ENCODE assay signal across 8 cellular contexts in genomic region chr1:52365091-52365745, GRCh38. TPM values are rescaled to one million over a fixed set of nuclear protein-coding genes. Genes with fewer than 3 reads are reported as not detected.
A peak's percentile ranks its signal among the peaks of the same experiment; 100 is the strongest.
DNase-seq lines count a peak whose midpoint lies in the region; ATAC-seq and TF ChIP-seq lines count a peak whose summit lies in the region.

No MANE protein-coding gene starts in this region.

- peaks cover 27% of the 10 kb centered on the region for H3K36me3 Mint-ChIP-seq in activated CD4-positive, alpha-beta memory T cell treated with anti-CD3 and anti-CD28 coated beads for 36 hours
- H3K36me3 Mint-ChIP-seq in natural killer cell = no peaks in the 10 kb centered on the region

- H3K27ac Mint-ChIP-seq in activated CD4-positive, alpha-beta memory T cell treated with anti-CD3 and anti-CD28 coated beads for 36 hours = peak overlapping the region; percentile 89
- peak overlapping the region; percentile 95 to 99 for H3K27ac Mint-ChIP-seq in natural killer cell

- H3K4me1 Mint-ChIP-seq in activated CD4-positive, alpha-beta memory T cell treated with anti-CD3 and anti-CD28 coated beads for 36 hours (ENCODE audit: low read depth) = peaks cover 47% of the 10 kb centered on the region
- peaks cover 15 to 39% of the 10 kb centered on the region in 2 donors for H3K4me1 Mint-ChIP-seq in natural killer cell

- POLR2A ChIA-PET in activated CD4-positive, alpha-beta memory T cell treated with anti-CD3 and anti-CD28 coated beads for 36 hours (lab: Charles Lee) = interaction anchor here (0.5 to 3.2 kb wide), 7 partner anchors 10 to 361 kb away, joined by 3 to 21 read pairs (median 4); partner anchors contain the start of genes ORC1, PRPF38A and ZYG11B

- no peaks in the 10 kb centered on the region for H3K27me3 Mint-ChIP-seq in activated CD4-positive, alpha-beta memory T cell treated with anti-CD3 and anti-CD28 coated beads for 36 hours
- peaks cover 0 to 4% of the 10 kb centered on the region in 2 donors for H3K27me3 Mint-ChIP-seq in natural killer cell (ENCODE audit: low read depth in 2 of 2)

- TF ChIP-seq CTCF in natural killer cell (IDR thresholded peaks at IDR 0.05) = no peak

- ATAC-seq in natural killer cell = no peak
- no peak for ATAC-seq in GM18511 (IDR thresholded peaks at IDR 0.05; ENCODE audit: unreplicated experiment)
- ATAC-seq in GM18502 (IDR thresholded peaks at IDR 0.05; ENCODE audit: poor library complexity, unreplicated experiment) = no peak

- peak overlapping the region; percentile 84 for H3K4me3 Mint-ChIP-seq in activated CD4-positive, alpha-beta memory T cell treated with anti-CD3 and anti-CD28 coated beads for 36 hours
- H3K4me3 Mint-ChIP-seq in natural killer cell = peak overlapping the region; percentile 90

- CTCF ChIA-PET in activated CD4-positive, alpha-beta memory T cell treated with anti-CD3 and anti-CD28 coated beads for 36 hours (lab: Charles Lee) = interaction anchor here (0.7 to 2.0 kb wide), 5 partner anchors 55 to 321 kb away, joined by 3 to 7 read pairs (median 3); no protein-coding TSS in a partner anchor

- intact Hi-C loops in activated CD4-positive, alpha-beta memory T cell treated with anti-CD3 and anti-CD28 coated beads for 36 hours (cut with micrococcal nuclease) = loop anchor here (5.0 to 10.0 kb wide), 3 partner anchors 322 to 1128 kb away; partner anchors contain the start of genes CPT2 and RNF11
- intact Hi-C loops in natural killer cell (cut with micrococcal nuclease) = loop anchor here (5.0 kb wide), 1 partner anchor 333 kb away; the partner anchor contains the start of gene KTI12

- H3K9me3 Mint-ChIP-seq in activated CD4-positive, alpha-beta memory T cell treated with anti-CD3 and anti-CD28 coated beads for 36 hours = no peaks in the 10 kb centered on the region
- H3K9me3 Mint-ChIP-seq in natural killer cell = no peaks in the 10 kb centered on the region

- DNase-seq in NOMO-1 treated with DMSO at 0.1 percent for 48 hours (lab: John Stamatoyannopoulos, UW; ENCODE audit: unreplicated experiment) (peak; percentile 7), NOMO-1 treated with dmso at 0.1 percent for 144 hours (lab: John Stamatoyannopoulos, UW; ENCODE audit: unreplicated experiment) (no peak), HuH-7.5 (ENCODE audit: low spot score) (peak; percentile 53), fibroblast of peridontal ligament (ENCODE audit: extremely low read depth) (peak; percentile 73), natural killer cell (peak; percentile 43)
- peak; percentile 48 for DNase-seq in activated CD4-positive, alpha-beta memory T cell treated with anti-CD3 and anti-CD28 coated beads for 36 hours

RNA-seq across cellular contexts. Expression of gene CC2D1B, which starts 0.8 kb away (rescaled TPM):
- 10 to 100 TPM; 27.1 to 33.1 TPM for total RNA-seq in activated CD4-positive, alpha-beta memory T cell treated with anti-CD3 and anti-CD28 coated beads for 36 hours
- total RNA-seq in natural killer cell = 10 to 100 TPM; 61.4 to 78.4 (median 68.8) TPM

RNA-seq across cellular contexts. Expression of gene ORC1, which starts 39.0 kb away (rescaled TPM):
- 10 to 100 TPM; 42.5 to 43.0 TPM for total RNA-seq in activated CD4-positive, alpha-beta memory T cell treated with anti-CD3 and anti-CD28 coated beads for 36 hours
- 1 to 10 TPM; 1.9 to 2.6 (median 2.1) TPM for total RNA-seq in natural killer cell

RNA-seq across cellular contexts. Expression of gene PRPF38A, which starts 39.2 kb away (rescaled TPM):
- 10 to 100 TPM; 74.6 to 79.7 TPM for total RNA-seq in activated CD4-positive, alpha-beta memory T cell treated with anti-CD3 and anti-CD28 coated beads for 36 hours
- 10 to 100 TPM; 73.9 to 97.2 (median 95.4) TPM for total RNA-seq in natural killer cell

Comparison
In these comparisons a context has a peak if more than half of its experiments do, and no peak if none do; other contexts are left out.
1. RNA of gene ORC1, which starts 39.0 kb away (total RNA-seq): 42.5 to 43.0 TPM in activated CD4-positive, alpha-beta memory T cell treated with anti-CD3 and anti-CD28 coated beads for 36 hours; 1.9 to 2.6 TPM in natural killer cell; every median in the first group is over 10 times any median in the second.